Comparison of ENCODE assay signal across 11 cellular contexts in genomic region chr20:37500311-37500710, GRCh38. TPM values are rescaled to one million over a fixed set of nuclear protein-coding genes. Genes with fewer than 3 reads are reported as not detected.
"Had no signal": no experiment of that assay in that cellular context is flagged by ENCODE, and none has a peak within 500 bp of the region (broad histone marks: within the 10 kb centered on the region; RNA-seq: fewer than 3 reads in every experiment).

No MANE protein-coding gene starts in this region.

- FAIRE-seq: TTC549 had no signal

- DNase-seq: activated CD8-positive, alpha-beta memory T cell treated with anti-CD3 and anti-CD28 coated beads, Interleukin-2, amount 10 ng/mL, durations not matched to agents 7 days and 5 days; activated effector memory CD4-positive, alpha-beta T cell treated with anti-CD3 and anti-CD28 coated beads, Interleukin-2, amount 50 U/mL, for 16 hours; activated T-cell treated with anti-CD3 and anti-CD28 coated beads, Interleukin-2, amount 50 U/mL, for 24 hours; amygdala; dermis blood vessel endothelial cell; hippocampal formation; kidney glomerular epithelial cell; ovary; stimulated activated CD4-positive, alpha-beta T cell treated with anti-CD3 and anti-CD28 coated beads, Interleukin-2, amount 100 ng/mL, for 48 hours; stimulated activated naive CD8-positive, alpha-beta T cell treated with anti-CD3 and anti-CD28 coated beads, Interleukin-15, Interleukin-2, amounts not matched to agents 100 U/mL and 50 U/mL, for 24 hours had no signal

RNA-seq across cellular contexts. Expression of gene NNAT, which starts 20.7 kb away (rescaled TPM):
- total RNA-seq: activated CD8-positive, alpha-beta memory T cell treated with anti-CD3 and anti-CD28 coated beads, Interleukin-2, amount 10 ng/mL, durations not matched to agents 7 days and 5 days had no signal
